Comparison of ENCODE assay signal across 11 cellular contexts in the genomic region with DNA sequence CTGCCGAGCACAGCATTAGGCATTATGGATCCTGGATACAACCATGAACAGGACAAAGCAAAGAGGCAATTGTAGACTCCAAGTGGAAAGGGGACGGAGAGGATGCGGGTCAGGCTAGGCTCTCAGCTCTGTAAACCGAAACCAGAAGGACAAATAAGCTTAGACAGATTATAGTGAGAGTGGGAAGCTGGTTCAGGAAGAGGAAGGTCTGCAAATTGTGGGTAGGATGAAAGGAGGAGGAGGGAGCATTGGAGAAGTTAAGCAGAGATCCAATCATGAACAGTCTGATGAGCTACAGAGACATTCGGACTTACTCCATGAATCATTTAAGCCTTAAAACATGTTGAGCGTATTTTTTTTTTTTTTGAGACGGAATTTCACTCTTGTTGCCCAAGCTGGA. TPM values are rescaled to one million over a fixed set of nuclear protein-coding genes. Genes with fewer than 3 reads are reported as not detected.
DNase-seq lines count a peak whose midpoint lies in the region; ATAC-seq and TF ChIP-seq lines count a peak whose summit lies in the region.
"Had no signal": no experiment of that assay in that cellular context is flagged by ENCODE, and none has a peak within 500 bp of the region (broad histone marks: within the 10 kb centered on the region; RNA-seq: fewer than 3 reads in every experiment).

No MANE protein-coding gene starts in this region.

- H3K9me3 Mint-ChIP-seq in activated CD4-positive, alpha-beta T cell treated with anti-CD3 and anti-CD28 coated beads, Interleukin-2, amount 10 ng/mL, durations not matched to agents 24 days and 14 days = no peaks in the 10 kb centered on the region
- no peaks in the 10 kb centered on the region for H3K9me3 Mint-ChIP-seq in activated naive CD8-positive, alpha-beta T cell treated with anti-CD3 and anti-CD28 coated beads, Interleukin-2, amount 50 U/mL, for 24 hours

- no peak for ATAC-seq in activated naive CD8-positive, alpha-beta T cell treated with anti-CD3 and anti-CD28 coated beads, Interleukin-2, amount 50 U/mL, for 24 hours
- ATAC-seq in GM21528 (IDR thresholded peaks at IDR 0.05; ENCODE audit: low FRiP score, unreplicated experiment) = no peak
- ATAC-seq: K562 had no signal

- peak overlapping the region; percentile 90 for H3K4me3 Mint-ChIP-seq in activated CD4-positive, alpha-beta T cell treated with anti-CD3 and anti-CD28 coated beads, Interleukin-2, amount 10 ng/mL, durations not matched to agents 24 days and 14 days
- peak overlapping the region; percentile 84 for H3K4me3 Mint-ChIP-seq in activated naive CD8-positive, alpha-beta T cell treated with anti-CD3 and anti-CD28 coated beads, Interleukin-2, amount 50 U/mL, for 24 hours

- H3K9me3 ChIP-seq in BE2C = no peaks in the 10 kb centered on the region

- TF ChIP-seq CTCF in BE2C (IDR thresholded peaks at IDR 0.05; ENCODE audit: low read depth, low read length) = no peak

- H3K4me1 Mint-ChIP-seq in activated CD4-positive, alpha-beta T cell treated with anti-CD3 and anti-CD28 coated beads, Interleukin-2, amount 10 ng/mL, durations not matched to agents 24 days and 14 days = peaks cover 17% of the 10 kb centered on the region
- H3K4me1 Mint-ChIP-seq in activated naive CD8-positive, alpha-beta T cell treated with anti-CD3 and anti-CD28 coated beads, Interleukin-2, amount 50 U/mL, for 24 hours = peaks cover 36% of the 10 kb centered on the region

- H3K36me3 ChIP-seq in BE2C = no peaks in the 10 kb centered on the region

- H3K27ac Mint-ChIP-seq in activated CD4-positive, alpha-beta T cell treated with anti-CD3 and anti-CD28 coated beads, Interleukin-2, amount 10 ng/mL, durations not matched to agents 24 days and 14 days = peak overlapping the region; percentile 17
- H3K27ac Mint-ChIP-seq in activated naive CD8-positive, alpha-beta T cell treated with anti-CD3 and anti-CD28 coated beads, Interleukin-2, amount 50 U/mL, for 24 hours = no peak overlapping the region

- H3K36me3 Mint-ChIP-seq in activated CD4-positive, alpha-beta T cell treated with anti-CD3 and anti-CD28 coated beads, Interleukin-2, amount 10 ng/mL, durations not matched to agents 24 days and 14 days (ENCODE audit: low read depth) = peaks cover 28% of the 10 kb centered on the region
- peaks cover 18% of the 10 kb centered on the region for H3K36me3 Mint-ChIP-seq in activated naive CD8-positive, alpha-beta T cell treated with anti-CD3 and anti-CD28 coated beads, Interleukin-2, amount 50 U/mL, for 24 hours (ENCODE audit: low read depth)

- H3K4me3 ChIP-seq in BE2C (ENCODE audit: low read depth, low read length) = no peak overlapping the region
- H3K4me3 ChIP-seq: K562, lung had no signal

- no peaks in the 10 kb centered on the region for H3K27me3 Mint-ChIP-seq in activated CD4-positive, alpha-beta T cell treated with anti-CD3 and anti-CD28 coated beads, Interleukin-2, amount 10 ng/mL, durations not matched to agents 24 days and 14 days
- no peaks in the 10 kb centered on the region for H3K27me3 Mint-ChIP-seq in activated naive CD8-positive, alpha-beta T cell treated with anti-CD3 and anti-CD28 coated beads, Interleukin-2, amount 50 U/mL, for 24 hours

- no peak for DNase-seq in activated CD4-positive, alpha-beta T cell treated with anti-CD3 and anti-CD28 coated beads, Interleukin-2, amount 10 ng/mL, durations not matched to agents 24 days and 14 days
- no peak for DNase-seq in activated CD4-positive, alpha-beta T cell treated with anti-CD3 and anti-CD28 coated beads, Interleukin-2, amount 50 U/mL, for 48 hours
- DNase-seq in NCI-H2196 treated with DMSO at 0.1 percent for 48 hours (lab: John Stamatoyannopoulos, UW; ENCODE audit: unreplicated experiment) = peak; percentile 15
- no peak for DNase-seq in activated naive CD8-positive, alpha-beta T cell treated with anti-CD3 and anti-CD28 coated beads, Interleukin-2, amount 50 U/mL, for 24 hours
- peak; percentile 64 for DNase-seq in pons (ENCODE audit: low spot score)
- no peak for DNase-seq in BE2C
- no peak for DNase-seq in cardiac septum (ENCODE audit: low spot score)
- DNase-seq: activated T-cell treated with anti-CD3 and anti-CD28 coated beads, Interleukin-2, amount 50 U/mL, for 48 hours had no signal

- no peaks in the 10 kb centered on the region for H3K27me3 ChIP-seq in BE2C

- intact Hi-C loops in activated CD4-positive, alpha-beta T cell treated with anti-CD3 and anti-CD28 coated beads, Interleukin-2, amount 10 ng/mL, durations not matched to agents 24 days and 14 days (cut with micrococcal nuclease) = no loop called here
- intact Hi-C loops in cardiac septum (cut with DNase I) = no loop called here

- H3K4me1 ChIP-seq in BE2C = no peaks in the 10 kb centered on the region

RNA-seq across cellular contexts. Expression of gene MSH6, which starts 3.0 kb away (rescaled TPM):
- 148 and 153 TPM in 2 replicates for total RNA-seq in activated CD4-positive, alpha-beta T cell treated with anti-CD3 and anti-CD28 coated beads, Interleukin-2, amount 10 ng/mL, durations not matched to agents 24 days and 14 days
- 9.3 TPM for polyA plus RNA-seq in BE2C (2012; ENCODE audit: insufficient read depth, insufficient read length, low read depth)
- total RNA-seq in cardiac septum = 22.0 TPM

Comparison
In these comparisons a context has a peak if more than half of its experiments do, and no peak if none do; other contexts are left out.
1. DNase-seq: peak in NCI-H2196 treated with DMSO at 0.1 percent for 48 hours (single experiment) and pons (single experiment); none in activated CD4-positive, alpha-beta T cell treated with anti-CD3 and anti-CD28 coated beads, Interleukin-2, amount 10 ng/mL, durations not matched to agents 24 days and 14 days (single experiment), activated CD4-positive, alpha-beta T cell treated with anti-CD3 and anti-CD28 coated beads, Interleukin-2, amount 50 U/mL, for 48 hours (0 of 2), activated naive CD8-positive, alpha-beta T cell treated with anti-CD3 and anti-CD28 coated beads, Interleukin-2, amount 50 U/mL, for 24 hours (single experiment), BE2C (single experiment) and cardiac septum (single experiment).